In the genomic region with DNA sequence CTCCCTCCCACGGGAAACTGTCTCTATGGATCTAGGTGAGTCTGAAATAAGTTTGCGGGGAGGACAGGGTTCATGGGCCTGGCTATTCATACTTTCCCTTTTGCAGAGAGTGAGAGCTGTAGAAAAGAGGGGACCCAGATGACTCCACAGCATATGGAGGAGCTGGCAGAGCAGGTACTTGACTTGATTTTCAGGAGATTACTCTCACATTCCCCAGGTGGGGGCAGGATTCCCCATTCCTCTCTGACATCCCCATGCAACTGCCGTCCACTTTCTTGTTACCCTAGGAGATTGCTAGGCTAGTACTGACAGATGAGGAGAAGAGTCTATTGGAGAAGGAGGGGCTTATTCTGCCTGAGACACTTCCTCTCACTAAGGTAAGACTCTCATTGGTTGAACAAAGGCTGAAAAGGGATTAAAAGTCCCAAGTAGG, we compare ENCODE assay signal across 8 cellular contexts. TPM values are rescaled to one million over a fixed set of nuclear protein-coding genes. Genes with fewer than 3 reads are reported as not detected.
DNase-seq lines count a peak whose midpoint lies in the region; ATAC-seq and TF ChIP-seq lines count a peak whose summit lies in the region.

No MANE protein-coding gene starts in this region.

- peak; percentile 76 for DNase-seq in EH (ENCODE audit: low read depth)
- DNase-seq in NCI-H146 (lab: John Stamatoyannopoulos, UW): peak; percentile 61
- no peak for DNase-seq in gastrocnemius medialis
- no peak for DNase-seq in medulla oblongata (ENCODE audit: extremely low spot score)
- no peak for DNase-seq in OCI-M2 (lab: John Stamatoyannopoulos, UW; ENCODE audit: unreplicated experiment)

- in situ Hi-C loops in gastrocnemius medialis (cut with MboI; ENCODE audit: low sequenced_read_pairs in 4 of 4): loop anchor here in 1 of 4 donors (25.0 kb wide), 1 partner anchor 246 kb away; a partner anchor contains a TSS

- ATAC-seq in gastroesophageal sphincter: no peak
- no peak for ATAC-seq in gastrocnemius medialis

- H3K4me1 ChIP-seq in gastroesophageal sphincter: peaks cover 0 to 66% (median 24%) of the 10 kb centered on the region in 3 donors
- H3K4me1 ChIP-seq in gastrocnemius medialis: peaks cover 43 to 46% of the 10 kb centered on the region in 2 donors

- H3K9me3 ChIP-seq in gastroesophageal sphincter (no peaks in the 10 kb centered on the region), gastrocnemius medialis (no peaks in the 10 kb centered on the region)

- H3K36me3 ChIP-seq in gastroesophageal sphincter: peaks cover 0 to 43% of the 10 kb centered on the region in 2 donors
- H3K36me3 ChIP-seq in gastrocnemius medialis: peaks cover 0 to 43% of the 10 kb centered on the region in 2 donors

- no peak for TF ChIP-seq POLR2A in gastroesophageal sphincter (IDR thresholded peaks at IDR 0.05)
- no peak for TF ChIP-seq POLR2A in gastrocnemius medialis (IDR thresholded peaks at IDR 0.05)

- no peak for TF ChIP-seq EP300 in gastroesophageal sphincter (IDR thresholded peaks at IDR 0.05)

- TF ChIP-seq CTCF in 22Rv1 (IDR thresholded peaks at IDR 0.05) (peak; percentile 43), WI38 (IDR thresholded peaks at IDR 0.05; ENCODE audit: low read depth, low read length) (no peak), gastroesophageal sphincter (IDR thresholded peaks at IDR 0.05) (no peak), gastrocnemius medialis (IDR thresholded peaks at IDR 0.05 in 4 of 5, conservative IDR thresholded peaks at IDR 0.05 in 1 of 5) (peak in 1 of 5 experiments; percentile 9)

- intact Hi-C loops in gastrocnemius medialis (cut with DNase I; ENCODE audit: low total_unique reads): loop anchor here (2.0 to 10.0 kb wide), 4 partner anchors 42 to 459 kb away; a partner anchor contains a TSS

- peak overlapping the region; percentile 94 for H3K27ac ChIP-seq in 22Rv1
- H3K27ac ChIP-seq in gastroesophageal sphincter: peak overlapping the region; percentile 97 to 100 (median 98)
- peak overlapping the region; percentile 88 to 98 (median 92) for H3K27ac ChIP-seq in gastrocnemius medialis

- no peaks in the 10 kb centered on the region for H3K27me3 ChIP-seq in gastroesophageal sphincter
- no peaks in the 10 kb centered on the region for H3K27me3 ChIP-seq in gastrocnemius medialis

- WGBS in gastroesophageal sphincter (ENCODE audit: low coverage in 1 of 2), 2 donors: 0% methylated on average over 2 of the region's 3 CpGs; no CpG with 5 or more reads in 1 of the 2 donors

- H3K4me3 ChIP-seq in WI38 (ENCODE audit: low read depth, low read length) (peak overlapping the region; percentile 86), gastroesophageal sphincter (peak overlapping the region; percentile 79 to 85), gastrocnemius medialis (peak overlapping the region; percentile 68 to 94 (median 87))

RNA-seq across cellular contexts. Expression of a gene that starts 0.7 kb away (rescaled TPM):
- 100 to 1,000 TPM in 1 of 4 donors, 10 to 100 TPM in 3; 75.0 to 104 (median 83.7) TPM for total RNA-seq in gastroesophageal sphincter
- 10 to 100 TPM; 17.8 to 39.6 (median 26.2) TPM for total RNA-seq in gastrocnemius medialis

RNA-seq across cellular contexts. Expression of a gene that starts 1.1 kb away (rescaled TPM):
- total RNA-seq in gastroesophageal sphincter: 1,000 to 10,000 TPM in 3 of 4 donors, 100 to 1,000 TPM in 1; 888 to 1,583 (median 1,047) TPM
- total RNA-seq in gastrocnemius medialis: 100 to 1,000 TPM; 106 to 256 (median 186) TPM

RNA-seq across cellular contexts. Expression of a gene that starts 15.9 kb away (rescaled TPM):
- total RNA-seq in gastroesophageal sphincter (10 to 100 TPM; 35.3 to 81.1 (median 54.3) TPM), gastrocnemius medialis (10 to 100 TPM; 47.3 to 63.2 (median 51.4) TPM)

RNA-seq across cellular contexts. Expression of a gene that starts 16.0 kb away (rescaled TPM):
- total RNA-seq in gastroesophageal sphincter (10 to 100 TPM; 19.7 to 34.4 (median 23.4) TPM), gastrocnemius medialis (10 to 100 TPM; 22.0 to 41.1 (median 36.3) TPM)

RNA-seq across cellular contexts. Expression of a gene that starts 21.0 kb away (rescaled TPM):
- total RNA-seq in gastroesophageal sphincter (1 to 10 TPM in 1 of 4 donors, not detected in 3; 2.0 TPM), gastrocnemius medialis (not detected)

Comparison
In these comparisons a context has a peak if more than half of its experiments do, and no peak if none do; other contexts are left out.
1. DNase-seq: peak in EH (single experiment) and NCI-H146 (single experiment); none in gastrocnemius medialis (0 of 2), medulla oblongata (single experiment) and OCI-M2 (single experiment).
2. Peak in every context shown above with its lines, with median percentiles within 50 percentile points of each other: H3K27ac ChIP-seq and H3K4me3 ChIP-seq.